ENCODE assay signal across 15 cellular contexts in genomic region chr3:59442056-59442455, GRCh38.
DNase-seq lines count a peak whose midpoint lies in the region; ATAC-seq and TF ChIP-seq lines count a peak whose summit lies in the region.
"Had no signal": no experiment of that assay in that cellular context is flagged by ENCODE, and none has a peak within 500 bp of the region (broad histone marks: within the 10 kb centered on the region; RNA-seq: fewer than 3 reads in every experiment).

No MANE protein-coding gene starts in this region.

- ATAC-seq in activated CD4-positive, alpha-beta T cell treated with anti-CD3 and anti-CD28 coated beads for 36 hours: no peak
- ATAC-seq: Right ventricle myocardium inferior, SK-N-SH treated with all-trans-retinoic acid at 6 μM for 48 hours had no signal

- H3K4me2 ChIP-seq in BLaER1 treated with 17β-estradiol and CSF1 and Interleukin-3, amounts not matched to agents 10 nM and 100 nM: peak overlapping the region in 7 of 11 experiments; percentile 18 to 39 (median 29); a peak in 9 of 22 replicates
- no peak overlapping the region for H3K4me2 ChIP-seq in mesenchymal stem cell (ENCODE audit: low read length, poor library complexity, severe bottlenecking)

- H3K18ac ChIP-seq in mesenchymal stem cell (ENCODE audit: low read depth in 1 of 2, low read length in 2 of 2): no peak overlapping the region

- peaks cover 43% of the 10 kb centered on the region for H3K4me1 Mint-ChIP-seq in activated CD4-positive, alpha-beta T cell treated with anti-CD3 and anti-CD28 coated beads for 36 hours

- peaks cover 0 to 16% (median 12%) of the 10 kb centered on the region in 11 experiments; a peak in 13 of 22 replicates for H3K9me3 ChIP-seq in BLaER1 treated with 17β-estradiol and CSF1 and Interleukin-3, amounts not matched to agents 10 nM and 100 nM (replicated peaks in 1 of 11)
- no peaks in the 10 kb centered on the region for H3K9me3 ChIP-seq in NT2/D1 (ENCODE audit: insufficient read depth, low read length)
- no peaks in the 10 kb centered on the region for H3K9me3 ChIP-seq in mesenchymal stem cell (ENCODE audit: control insufficient read depth, low read length)
- H3K9me3 ChIP-seq: HAP-1 had no signal

- H3K4me1 ChIP-seq in BLaER1 treated with 17β-estradiol and CSF1 and Interleukin-3, amounts not matched to agents 10 nM and 100 nM: peaks cover 0 to 10% (median 5%) of the 10 kb centered on the region in 10 experiments; a peak in 13 of 20 replicates
- H3K4me1 ChIP-seq in NT2/D1 (ENCODE audit: insufficient read depth, insufficient read length) (no peaks in the 10 kb centered on the region), mesenchymal stem cell (ENCODE audit: control insufficient read depth, insufficient read depth, low read depth, low read length) (no peaks in the 10 kb centered on the region)
- H3K4me1 ChIP-seq: HAP-1 had no signal

- no peak overlapping the region for H2BK15ac ChIP-seq in mesenchymal stem cell (ENCODE audit: low read depth, poor library complexity, severe bottlenecking)

- H4K8ac ChIP-seq in mesenchymal stem cell (ENCODE audit: low read length): no peak overlapping the region

- intact Hi-C loops in activated CD4-positive, alpha-beta T cell treated with anti-CD3 and anti-CD28 coated beads for 36 hours (cut with DNase I, micrococcal nuclease): no loop called here

- DNase-seq in HEK293T (ENCODE audit: extremely low spot score) (peak; percentile 13), NT2/D1 (ENCODE audit: low read depth, low spot score) (peak; percentile 2), mesenchymal stem cell (peak; percentile 47), KG1 (lab: John Stamatoyannopoulos, UW) (no peak), HuH-7 (ENCODE audit: low spot score) (no peak), HUDEP-2 (lab: John Stamatoyannopoulos, UW; ENCODE audit: unreplicated experiment in 76 of 76) (no peak)
- DNase-seq in activated CD4-positive, alpha-beta T cell treated with anti-CD3 and anti-CD28 coated beads for 36 hours: no peak
- DNase-seq: CD8-positive, alpha-beta memory T cell; DMS153; NCI-H2107; NCI-H526 had no signal

- H3K27ac ChIP-seq in BLaER1 treated with 17β-estradiol and CSF1 and Interleukin-3, amounts not matched to agents 10 nM and 100 nM: no peak overlapping the region
- no peak overlapping the region for H3K27ac ChIP-seq in mesenchymal stem cell (ENCODE audit: low read length, poor library complexity, severe bottlenecking)

- WGBS in mesenchymal stem cell: 62% methylated on average over 6 of the region's 6 CpGs

- H3K27ac Mint-ChIP-seq in activated CD4-positive, alpha-beta T cell treated with anti-CD3 and anti-CD28 coated beads for 36 hours: no peak overlapping the region

- no peaks in the 10 kb centered on the region for H4K20me1 ChIP-seq in BLaER1 treated with 17β-estradiol and CSF1 and Interleukin-3, amounts not matched to agents 10 nM and 100 nM

- no peak overlapping the region for H2BK120ac ChIP-seq in mesenchymal stem cell (ENCODE audit: low read depth, low read length)

- H3K36me3 Mint-ChIP-seq in activated CD4-positive, alpha-beta T cell treated with anti-CD3 and anti-CD28 coated beads for 36 hours (ENCODE audit: low read depth): no peaks in the 10 kb centered on the region

- no peak overlapping the region for H3K9ac ChIP-seq in BLaER1 treated with 17β-estradiol and CSF1 and Interleukin-3, amounts not matched to agents 10 nM and 100 nM
- no peak overlapping the region for H3K9ac ChIP-seq in NT2/D1 (ENCODE audit: insufficient read length, low read depth)
- no peak overlapping the region for H3K9ac ChIP-seq in mesenchymal stem cell (ENCODE audit: low read length)

- H3K14ac ChIP-seq in mesenchymal stem cell (ENCODE audit: low read length in 2 of 2): no peak overlapping the region

- H2BK12ac ChIP-seq in mesenchymal stem cell (ENCODE audit: low read length in 2 of 2): no peak overlapping the region

- no peaks in the 10 kb centered on the region for H3K27me3 ChIP-seq in BLaER1 treated with 17β-estradiol and CSF1 and Interleukin-3, amounts not matched to agents 10 nM and 100 nM
- H3K27me3 ChIP-seq in NT2/D1 (ENCODE audit: insufficient read depth, insufficient read length) (peaks cover 12% of the 10 kb centered on the region), mesenchymal stem cell (ENCODE audit: control insufficient read depth in 1 of 2, insufficient read depth in 1 of 2, low read length in 2 of 2) (peaks cover 0 to 7% of the 10 kb centered on the region in 2 experiments)

- no peak overlapping the region for H2AFZ ChIP-seq in mesenchymal stem cell (ENCODE audit: low read depth, low read length)

- no peak overlapping the region for H3K23ac ChIP-seq in mesenchymal stem cell (ENCODE audit: low read length in 2 of 2)

- CTCF ChIA-PET in HEK293T (lab: Yijun Ruan, JAX): no interaction called here
- CTCF ChIA-PET in activated CD4-positive, alpha-beta T cell treated with anti-CD3 and anti-CD28 coated beads for 36 hours (lab: Charles Lee): interaction anchor here (0.8 kb wide), 1 partner anchor 11 kb away, joined by 3 read pairs; no protein-coding TSS in a partner anchor

- H4K91ac ChIP-seq in mesenchymal stem cell (ENCODE audit: low read length): no peak overlapping the region

- POLR2A ChIA-PET in HEK293T (lab: Yijun Ruan, JAX): no interaction called here
- POLR2A ChIA-PET in activated CD4-positive, alpha-beta T cell treated with anti-CD3 and anti-CD28 coated beads for 36 hours (lab: Charles Lee): no interaction called here

- H2BK5ac ChIP-seq in mesenchymal stem cell (ENCODE audit: low read depth, low read length, poor library complexity, severe bottlenecking): no peak overlapping the region

- H3K4me3 ChIP-seq in BLaER1 treated with 17β-estradiol and CSF1 and Interleukin-3, amounts not matched to agents 10 nM and 100 nM: no peak overlapping the region
- no peak overlapping the region for H3K4me3 ChIP-seq in NT2/D1 (ENCODE audit: insufficient read length, low read depth)
- H3K4me3 ChIP-seq in mesenchymal stem cell (ENCODE audit: insufficient read depth in 1 of 2, low read depth in 1 of 2, low read length in 2 of 2): no peak overlapping the region
- H3K4me3 ChIP-seq: HAP-1 had no signal

- H3K36me3 ChIP-seq in BLaER1 treated with 17β-estradiol and CSF1 and Interleukin-3, amounts not matched to agents 10 nM and 100 nM: no peaks in the 10 kb centered on the region
- H3K36me3 ChIP-seq in NT2/D1 (ENCODE audit: insufficient read depth, insufficient read length, low read length): no peaks in the 10 kb centered on the region
- H3K36me3 ChIP-seq in mesenchymal stem cell (ENCODE audit: control insufficient read depth in 1 of 2, insufficient read depth in 2 of 2, low read depth in 1 of 2, low read length in 2 of 2): no peaks in the 10 kb centered on the region
- H3K36me3 ChIP-seq: HAP-1 had no signal

- no peaks in the 10 kb centered on the region for H3K27me3 Mint-ChIP-seq in activated CD4-positive, alpha-beta T cell treated with anti-CD3 and anti-CD28 coated beads for 36 hours
- H3K27me3 Mint-ChIP-seq: CD8-positive, alpha-beta memory T cell had no signal

- H2AK5ac ChIP-seq in mesenchymal stem cell (ENCODE audit: low read length, severe bottlenecking): no peak overlapping the region

- no peaks in the 10 kb centered on the region for H3K9me3 Mint-ChIP-seq in activated CD4-positive, alpha-beta T cell treated with anti-CD3 and anti-CD28 coated beads for 36 hours (ENCODE audit: low read depth)
- H3K9me3 Mint-ChIP-seq: CD8-positive, alpha-beta memory T cell had no signal

- H3K79me1 ChIP-seq in mesenchymal stem cell (replicated peaks; ENCODE audit: low read length, poor library complexity, severe bottlenecking): no peaks in the 10 kb centered on the region

- H3K4ac ChIP-seq in mesenchymal stem cell (ENCODE audit: low read depth in 1 of 2, low read length in 2 of 2): no peak overlapping the region

- no peak overlapping the region for H3K4me3 Mint-ChIP-seq in activated CD4-positive, alpha-beta T cell treated with anti-CD3 and anti-CD28 coated beads for 36 hours
- H3K4me3 Mint-ChIP-seq: CD8-positive, alpha-beta memory T cell had no signal

TF ChIP-seq in HEK293T, 16 proteins besides CTCF, POLR2A, EP300 and RAD21:
- 0 out of 2 replicates have a peak, but pooled peaks have one; percentile 14 for TF ChIP-seq L3MBTL2 (conservative IDR thresholded peaks at IDR 0.05)
- no peak for TF ChIP-seq ARNT (IDR thresholded peaks at IDR 0.05)

Comparison
In these comparisons a context has a peak if more than half of its experiments do, and no peak if none do; other contexts are left out.
1. DNase-seq: peak in HEK293T (single experiment), NT2/D1 (single experiment) and mesenchymal stem cell (single experiment); none in KG1 (single experiment), HuH-7 (single experiment), HUDEP-2 (0 of 76) and activated CD4-positive, alpha-beta T cell treated with anti-CD3 and anti-CD28 coated beads for 36 hours (single experiment).